In genomic region chr7:64998865-64999164, GRCh38 we compare ENCODE assay signal across 14 cellular contexts. TPM values are rescaled to one million over a fixed set of nuclear protein-coding genes. Genes with fewer than 3 reads are reported as not detected.
DNase-seq lines count a peak whose midpoint lies in the region; ATAC-seq and TF ChIP-seq lines count a peak whose summit lies in the region.
"Had no signal": no experiment of that assay in that cellular context is flagged by ENCODE, and none has a peak within 500 bp of the region (broad histone marks: within the 10 kb centered on the region; RNA-seq: fewer than 3 reads in every experiment).

No MANE protein-coding gene starts in this region.

- H3K4me1 ChIP-seq in HCT116 (ENCODE audit: control insufficient read depth in 1 of 2, insufficient read depth in 2 of 2, low read length in 2 of 2): peaks cover 4 to 19% of the 10 kb centered on the region in 2 experiments; a peak in 2 of 4 replicates
- H3K4me1 ChIP-seq in adrenal gland (replicated peaks in 1 of 2): peaks cover 36 to 46% of the 10 kb centered on the region in 2 donors
- peaks cover 0 to 4% of the 10 kb centered on the region in 2 donors for H3K4me1 ChIP-seq in lung (ENCODE audit: control insufficient read depth in 2 of 2, insufficient read depth in 2 of 2, low read length in 2 of 2)
- H3K4me1 ChIP-seq in suprapubic skin: peaks cover 19% of the 10 kb centered on the region

- H3K27me3 ChIP-seq in HCT116 (ENCODE audit: insufficient read depth, low read length) (no peaks in the 10 kb centered on the region), adrenal gland (no peaks in the 10 kb centered on the region), lung (ENCODE audit: control insufficient read depth, insufficient read depth) (no peaks in the 10 kb centered on the region), suprapubic skin (no peaks in the 10 kb centered on the region)
- H3K27me3 ChIP-seq: ascending aorta had no signal

- DNase-seq in HCT116 (ENCODE audit: low read depth, low spot score) (no peak), adrenal gland (no peak), lung (ENCODE audit: low spot score) (no peak), suprapubic skin (ENCODE audit: low spot score in 2 of 2) (no peak), medulla oblongata (ENCODE audit: extremely low spot score) (no peak)
- DNase-seq: activated CD4-positive, CD25-positive, alpha-beta regulatory T cell; activated effector memory CD4-positive, alpha-beta T cell treated with anti-CD3 and anti-CD28 coated beads, Interleukin-2, amount 50 U/mL, for 16 hours; CD4-positive, alpha-beta memory T cell; NCI-H446 treated with DMSO at 0.1 percent for 48 hours had no signal

- H3K4me3 ChIP-seq in HCT116 (replicated peaks in 1 of 2; ENCODE audit: low read depth in 1 of 2, low read length in 2 of 2) (no peak overlapping the region), adrenal gland (peak overlapping the region in 1 of 4 donors; percentile 38), lung (no peak overlapping the region), suprapubic skin (no peak overlapping the region)
- H3K4me3 ChIP-seq: ascending aorta had no signal

- no peak for TF ChIP-seq EP300 in suprapubic skin (IDR thresholded peaks at IDR 0.05)

- no peak overlapping the region for H2AFZ ChIP-seq in HCT116 (ENCODE audit: low read depth, low read length, poor library complexity, severe bottlenecking)

- TF ChIP-seq POLR2A in HCT116 (IDR thresholded peaks at IDR 0.05; ENCODE audit: borderline replicate concordance, extremely low read depth, insufficient read depth, insufficient read length) (no peak), adrenal gland (IDR thresholded peaks at IDR 0.05) (no peak), suprapubic skin (IDR thresholded peaks at IDR 0.05) (no peak)

- H4K20me1 ChIP-seq in HCT116 (ENCODE audit: insufficient read depth): no peaks in the 10 kb centered on the region

- RAD21 ChIA-PET in HCT116 (lab: Charles Lee; ENCODE audit: low non-redundant PET in 1 of 2, low total read pairs in 2 of 2, uncharacterized antibody in 2 of 2, unreplicated experiment in 2 of 2): no interaction called here

- TF ChIP-seq CTCF in HCT116 (IDR thresholded peaks at IDR 0.05 in 2 of 3, conservative IDR thresholded peaks at IDR 0.05 in 1 of 3; ENCODE audit: borderline replicate concordance in 1 of 3, insufficient read depth in 1 of 3, low read depth in 2 of 3, low read length in 2 of 3) (no peak), adrenal gland (IDR thresholded peaks at IDR 0.05) (no peak), lung (IDR thresholded peaks at IDR 0.05; ENCODE audit: control extremely low read depth, extremely low read depth) (no peak), suprapubic skin (IDR thresholded peaks at IDR 0.05) (no peak)

- WGBS in adrenal gland, 4 donors: 94 to 100% (median 96%) methylated on average over 7 of the region's 7 CpGs
- WGBS in lung, 2 donors: 96% methylated on average over 7 of the region's 7 CpGs
- 100% methylated on average over 6 of the region's 7 CpGs for WGBS in suprapubic skin

- CTCF ChIA-PET in HCT116 (lab: Charles Lee): no interaction called here

- no peak overlapping the region for H3K9ac ChIP-seq in HCT116 (ENCODE audit: low read length)

- 0 out of 2 replicates have a peak overlapping the region, but pooled peaks have one; percentile 9 for H3K4me2 ChIP-seq in HCT116 (ENCODE audit: low read length)

- no peak for TF ChIP-seq RAD21 in HCT116 (IDR thresholded peaks at IDR 0.05; ENCODE audit: low read depth)

- H3K9me2 ChIP-seq in HCT116 (ENCODE audit: insufficient read depth): no peaks in the 10 kb centered on the region

- H3K79me2 ChIP-seq in HCT116 (ENCODE audit: insufficient read depth, low read length): peaks cover 33% of the 10 kb centered on the region

- H3K36me3 ChIP-seq in HCT116 (ENCODE audit: control insufficient read depth in 1 of 2, insufficient read depth in 2 of 2, low read length in 2 of 2): peaks cover 0 to 6% of the 10 kb centered on the region in 2 experiments; a peak in 1 of 4 replicates
- H3K36me3 ChIP-seq in adrenal gland (replicated peaks in 1 of 2): no peaks in the 10 kb centered on the region
- peaks cover 0 to 7% of the 10 kb centered on the region in 2 donors for H3K36me3 ChIP-seq in lung (ENCODE audit: control insufficient read depth in 2 of 2, insufficient read depth in 2 of 2, low read length in 2 of 2)
- H3K36me3 ChIP-seq in suprapubic skin: peaks cover 18% of the 10 kb centered on the region

- ATAC-seq in HCT116 (no peak), lung (ENCODE audit: insufficient read depth, low FRiP score) (no peak), GM18909 (IDR thresholded peaks at IDR 0.05; ENCODE audit: poor library complexity, unreplicated experiment) (no peak), esophagus mucosa (no peak), GM21447 (IDR thresholded peaks at IDR 0.05; ENCODE audit: unreplicated experiment) (no peak)
- ATAC-seq: natural killer cell treated with Interleukin-12 subunit alpha and Interleukin-12 subunit beta and Interleukin-15 and Interleukin-18, amount 100 ng/mL, for 72 hours had no signal

- POLR2A ChIA-PET in HCT116 (lab: Charles Lee): no interaction called here

- peaks cover 15 to 20% of the 10 kb centered on the region in 2 experiments; a peak in 2 of 4 replicates for H3K9me3 ChIP-seq in HCT116 (ENCODE audit: control insufficient read depth in 1 of 2, insufficient read depth in 1 of 2, low read depth in 1 of 2, low read length in 2 of 2)
- peaks cover 0 to 27% (median 0%) of the 10 kb centered on the region in 3 donors for H3K9me3 ChIP-seq in adrenal gland (replicated peaks in 1 of 3)
- peaks cover 0 to 29% of the 10 kb centered on the region in 2 donors for H3K9me3 ChIP-seq in lung (ENCODE audit: control insufficient read depth in 2 of 2, insufficient read depth in 1 of 2, low read length in 1 of 2)
- H3K9me3 ChIP-seq in suprapubic skin: peaks cover 11% of the 10 kb centered on the region

- H3K27ac ChIP-seq in HCT116 (ENCODE audit: low read depth, low read length): no peak overlapping the region; the same call in 1 of the 2 replicates
- H3K27ac ChIP-seq in adrenal gland: peak overlapping the region; percentile 67 to 96 (median 87)
- H3K27ac ChIP-seq in lung (ENCODE audit: low read depth in 1 of 2, low read length in 1 of 2): peak overlapping the region; percentile 5 to 55
- peak overlapping the region; percentile 55 for H3K27ac ChIP-seq in suprapubic skin

- intact Hi-C loops in HCT116 (cut with micrococcal nuclease): no loop called here
- intact Hi-C loops in adrenal gland (cut with DNase I): no loop called here

- no TSS peak for BruUV-seq in HCT116 (replicated peaks; lab: Mats Ljungman, UMichigan)

TF ChIP-seq in HCT116, 20 proteins besides CTCF, POLR2A, EP300 and RAD21 (continues in another document):
- no peak for TF ChIP-seq FOSL1 (IDR thresholded peaks at IDR 0.05; ENCODE audit: low read depth)
- no peak for TF ChIP-seq SIN3A (IDR thresholded peaks at IDR 0.05; ENCODE audit: low read depth)
- TF ChIP-seq ELF1 (IDR thresholded peaks at IDR 0.05; ENCODE audit: borderline replicate concordance, low read depth): no peak
- TF ChIP-seq ZFX (IDR thresholded peaks at IDR 0.05): no peak
- no peak for TF ChIP-seq EZH2 (IDR thresholded peaks at IDR 0.05)
- TF ChIP-seq YY1 (IDR thresholded peaks at IDR 0.05; ENCODE audit: extremely low read depth, insufficient replicate concordance, low read depth, low read length): no peak
- TF ChIP-seq CEBPB (IDR thresholded peaks at IDR 0.05; ENCODE audit: low read depth): no peak
- TF ChIP-seq REST (IDR thresholded peaks at IDR 0.05; ENCODE audit: low read depth): no peak

RNA-seq across cellular contexts. Expression of gene ERV3-1, which starts 7.7 kb away (rescaled TPM):
- total RNA-seq in HCT116 (2021; ENCODE audit: unreplicated experiment) (7.2 TPM), adrenal gland (100 to 1,000 TPM in 2 of 8 donors, 10 to 100 TPM in 6; 37.6 to 180 (median 68.5) TPM), lung (100 to 1,000 TPM in 1 of 2 donors, 10 to 100 TPM in 1; 20.8 to 168 TPM), suprapubic skin (10 to 100 TPM; 11.3 to 45.1 (median 33.4) TPM), esophagus mucosa (17.3 TPM)
- polyA plus RNA-seq in HCT116 (2012): 5.0 and 6.4 TPM in 2 replicates
- polyA plus RNA-seq in adrenal gland (10 to 100 TPM in 2 of 3 donors, 1 to 10 TPM in 1; 9.6 to 67.7 (median 18.6) TPM), lung (1 to 10 TPM; 6.0 to 9.4 TPM)

RNA-seq across cellular contexts. Expression of gene ZNF117, which starts 8.0 kb away (rescaled TPM):
- total RNA-seq in HCT116 (2021; ENCODE audit: unreplicated experiment): 2.5 TPM
- 0.49 and 0.60 TPM in 2 replicates for polyA plus RNA-seq in HCT116 (2012)
- 10 to 100 TPM; 12.0 to 75.5 (median 39.9) TPM for total RNA-seq in adrenal gland
- 10 to 100 TPM; 23.6 to 60.5 (median 29.9) TPM for polyA plus RNA-seq in adrenal gland
- 100 to 1,000 TPM in 1 of 2 donors, 10 to 100 TPM in 1; 11.7 to 100 TPM for total RNA-seq in lung
- 10 to 100 TPM in 1 of 2 donors, 1 to 10 TPM in 1; 4.9 to 12.2 TPM for polyA plus RNA-seq in lung
- 10 to 100 TPM in 2 of 4 donors, 1 to 10 TPM in 2; 5.3 to 18.2 (median 11.8) TPM for total RNA-seq in suprapubic skin
- 10.7 TPM for total RNA-seq in esophagus mucosa
